8 cellular contexts compared by ENCODE assay signal in genomic region chr16:67660564-67661028, GRCh38. TPM values are rescaled to one million over a fixed set of nuclear protein-coding genes. Genes with fewer than 3 reads are reported as not detected.
DNase-seq lines count a peak whose midpoint lies in the region; ATAC-seq, FAIRE-seq and TF ChIP-seq lines count a peak whose summit lies in the region.

A gene with protein sequence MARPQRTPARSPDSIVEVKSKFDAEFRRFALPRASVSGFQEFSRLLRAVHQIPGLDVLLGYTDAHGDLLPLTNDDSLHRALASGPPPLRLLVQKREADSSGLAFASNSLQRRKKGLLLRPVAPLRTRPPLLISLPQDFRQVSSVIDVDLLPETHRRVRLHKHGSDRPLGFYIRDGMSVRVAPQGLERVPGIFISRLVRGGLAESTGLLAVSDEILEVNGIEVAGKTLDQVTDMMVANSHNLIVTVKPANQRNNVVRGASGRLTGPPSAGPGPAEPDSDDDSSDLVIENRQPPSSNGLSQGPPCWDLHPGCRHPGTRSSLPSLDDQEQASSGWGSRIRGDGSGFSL (plus strand): TSS chr16:67660960. CDS start chr16:67661039, 79 bp downstream.

- H3K36me3 ChIP-seq in ACC112 (ENCODE audit: insufficient read depth, low read length) (no peaks in the 10 kb centered on the region), bronchial epithelial cell (ENCODE audit: control insufficient read depth, insufficient read depth, low read length) (peaks cover 7% of the 10 kb centered on the region), smooth muscle cell (ENCODE audit: low read depth) (no peaks in the 10 kb centered on the region)

- peak within 1 kb of the TSS; percentile 91 for H3K4me3 Mint-ChIP-seq in WTC11
- H3K4me3 Mint-ChIP-seq in immature natural killer cell, result peak within 1 kb of the TSS; percentile 92 to 95 (median 94)

- H3F3A ChIP-seq in smooth muscle cell (ENCODE audit: low read depth), result peaks cover 4% of the 10 kb centered on the region

- no peak for FAIRE-seq in bronchial epithelial cell (lab: Jason Lieb, UNC)

- ATAC-seq in GM18873 (IDR thresholded peaks at IDR 0.05; ENCODE audit: low FRiP score, unreplicated experiment) (peak; percentile 63), HG03175 (IDR thresholded peaks at IDR 0.05; ENCODE audit: unreplicated experiment) (peak; percentile 79), WTC11 (peak; percentile 72)

- peak within 1 kb of the TSS; percentile 79 for H3K9ac ChIP-seq in smooth muscle cell (ENCODE audit: low read depth)

- H3K4me1 Mint-ChIP-seq in WTC11, result peaks cover 19% of the 10 kb centered on the region
- peaks cover 9 to 19% of the 10 kb centered on the region in 2 donors for H3K4me1 Mint-ChIP-seq in immature natural killer cell

- whole genome bisulfite sequencing in smooth muscle cell (ENCODE audit: low lambda C conversion rate), result 2% methylated on average over 30 of the region's 48 CpGs

- H3K27ac ChIP-seq in ACC112 (ENCODE audit: low read depth, low read length), result peak within 1 kb of the TSS; percentile 83
- H3K27ac ChIP-seq in smooth muscle cell (ENCODE audit: low read depth), result peak within 1 kb of the TSS; percentile 87

- H3K79me2 ChIP-seq in ACC112 (ENCODE audit: control insufficient read depth, insufficient read depth, low read length, unreplicated experiment) (no peaks in the 10 kb centered on the region), smooth muscle cell (ENCODE audit: low read depth) (no peaks in the 10 kb centered on the region)

- H3K27ac Mint-ChIP-seq in WTC11, result peak within 1 kb of the TSS; percentile 98
- H3K27ac Mint-ChIP-seq in immature natural killer cell, result peak within 1 kb of the TSS; percentile 89 to 98 (median 96)

- H3K27me3 ChIP-seq in ACC112 (ENCODE audit: insufficient read depth, low read length), result no peaks in the 10 kb centered on the region
- H3K27me3 ChIP-seq in bronchial epithelial cell (ENCODE audit: control insufficient read depth, insufficient read depth, low read length), result no peaks in the 10 kb centered on the region
- no peaks in the 10 kb centered on the region for H3K27me3 ChIP-seq in smooth muscle cell (ENCODE audit: low read depth)

- POLR2A ChIA-PET in WTC11 (lab: Charles Lee), result interaction anchor here (1.0 to 2.5 kb wide), 4 partner anchors 12 to 275 kb away, joined by 3 to 9 read pairs (median 4); no protein-coding TSS in a partner anchor

- H2AFZ ChIP-seq in ACC112 (ENCODE audit: low read length, unreplicated experiment) (peak within 1 kb of the TSS; percentile 73), smooth muscle cell (ENCODE audit: low read depth) (peak within 1 kb of the TSS; percentile 93)

- no peaks in the 10 kb centered on the region for H3K9me3 ChIP-seq in smooth muscle cell (replicated peaks; ENCODE audit: low read depth)

- peaks cover 7% of the 10 kb centered on the region for H4K20me1 ChIP-seq in smooth muscle cell (ENCODE audit: low read depth)

- H3K4me3 ChIP-seq in ACC112 (ENCODE audit: low read depth, low read length) (peak within 1 kb of the TSS; percentile 85), bronchial epithelial cell (ENCODE audit: low read depth, low read length) (peak within 1 kb of the TSS; percentile 98), smooth muscle cell (peak within 1 kb of the TSS; percentile 73)

- peaks cover 5% of the 10 kb centered on the region for H3K27me3 Mint-ChIP-seq in WTC11 (ENCODE audit: low read depth)
- peaks cover 8 to 12% (median 11%) of the 10 kb centered on the region in 3 donors for H3K27me3 Mint-ChIP-seq in immature natural killer cell (ENCODE audit: low read depth in 3 of 3)

- no peaks in the 10 kb centered on the region for H3K9me3 Mint-ChIP-seq in WTC11
- H3K9me3 Mint-ChIP-seq in immature natural killer cell, result no peaks in the 10 kb centered on the region

- peak; percentile 92 for DNase-seq in NCI-H2227 treated with DMSO at 0.1 percent for 48 hours (lab: John Stamatoyannopoulos, UW)
- DNase-seq in WTC11 (ENCODE audit: low spot score), result peak; percentile 96
- DNase-seq in bronchial epithelial cell (ENCODE audit: low read depth), result peak; percentile 78
- peak; percentile 96 to 98 (median 98) for DNase-seq in immature natural killer cell
- peak; percentile 80 for DNase-seq in smooth muscle cell (lab: John Stamatoyannopoulos, UW; ENCODE audit: unreplicated experiment)

- 0 out of 2 replicates have a peak, but pooled peaks cover 1% of the 10 kb centered on the region for H3K36me3 Mint-ChIP-seq in WTC11
- peaks cover 0 to 3% (median 0%) of the 10 kb centered on the region in 3 donors for H3K36me3 Mint-ChIP-seq in immature natural killer cell

- CTCF ChIA-PET in WTC11 (lab: Charles Lee), result interaction anchor here (0.8 to 10.3 kb wide), 22 partner anchors 9 to 404 kb away, joined by 3 to 137 read pairs (median 5); partner anchors contain the start of genes CARMIL2, LCAT, RANBP10 and RIPOR1

- H3K4me2 ChIP-seq in smooth muscle cell, result peak within 1 kb of the TSS; percentile 92

- peaks cover 4% of the 10 kb centered on the region for H3K4me1 ChIP-seq in ACC112 (ENCODE audit: control insufficient read depth, insufficient read depth, low read length, unreplicated experiment)
- peaks cover 3% of the 10 kb centered on the region for H3K4me1 ChIP-seq in smooth muscle cell (ENCODE audit: low read depth)

- TF ChIP-seq CTCF in WTC11 (IDR thresholded peaks at IDR 0.05), result no peak
- no peak for TF ChIP-seq CTCF in bronchial epithelial cell (IDR thresholded peaks at IDR 0.05; ENCODE audit: insufficient read depth, low read length, severe bottlenecking)
- TF ChIP-seq CTCF in smooth muscle cell (IDR thresholded peaks at IDR 0.05; ENCODE audit: borderline replicate concordance, insufficient read depth, poor library complexity, severe bottlenecking), result no peak

TF ChIP-seq in WTC11, 78 proteins besides CTCF, POLR2A, EP300 and RAD21 (continues in another document):
- TF ChIP-seq, protein P1, sequence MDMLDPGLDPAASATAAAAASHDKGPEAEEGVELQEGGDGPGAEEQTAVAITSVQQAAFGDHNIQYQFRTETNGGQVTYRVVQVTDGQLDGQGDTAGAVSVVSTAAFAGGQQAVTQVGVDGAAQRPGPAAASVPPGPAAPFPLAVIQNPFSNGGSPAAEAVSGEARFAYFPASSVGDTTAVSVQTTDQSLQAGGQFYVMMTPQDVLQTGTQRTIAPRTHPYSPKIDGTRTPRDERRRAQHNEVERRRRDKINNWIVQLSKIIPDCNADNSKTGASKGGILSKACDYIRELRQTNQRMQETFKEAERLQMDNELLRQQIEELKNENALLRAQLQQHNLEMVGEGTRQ (CRISPR knock-in tag; IDR thresholded peaks at IDR 0.05), result peak; percentile 43
- TF ChIP-seq IRF2 (CRISPR knock-in tag; IDR thresholded peaks at IDR 0.05; ENCODE audit: borderline replicate concordance, low read depth), result no peak
- TF ChIP-seq CBFB (CRISPR knock-in tag; IDR thresholded peaks at IDR 0.05; ENCODE audit: low read depth), result no peak
- peak; percentile 94 for TF ChIP-seq CREM (CRISPR knock-in tag; IDR thresholded peaks at IDR 0.05)
- peak; percentile 95 for TF ChIP-seq ZBTB21 (CRISPR knock-in tag; IDR thresholded peaks at IDR 0.05; ENCODE audit: borderline replicate concordance)
- peak; percentile 20; the same call in 1 of the 2 replicates for TF ChIP-seq ETV6 (CRISPR knock-in tag; IDR thresholded peaks at IDR 0.05)
- TF ChIP-seq SP1 (CRISPR knock-in tag; conservative IDR thresholded peaks at IDR 0.05), result peak; percentile 83
- TF ChIP-seq NFYB (CRISPR knock-in tag; conservative IDR thresholded peaks at IDR 0.05; ENCODE audit: low read depth), result peak; percentile 48; the same call in 1 of the 2 replicates
- TF ChIP-seq, protein P2, sequence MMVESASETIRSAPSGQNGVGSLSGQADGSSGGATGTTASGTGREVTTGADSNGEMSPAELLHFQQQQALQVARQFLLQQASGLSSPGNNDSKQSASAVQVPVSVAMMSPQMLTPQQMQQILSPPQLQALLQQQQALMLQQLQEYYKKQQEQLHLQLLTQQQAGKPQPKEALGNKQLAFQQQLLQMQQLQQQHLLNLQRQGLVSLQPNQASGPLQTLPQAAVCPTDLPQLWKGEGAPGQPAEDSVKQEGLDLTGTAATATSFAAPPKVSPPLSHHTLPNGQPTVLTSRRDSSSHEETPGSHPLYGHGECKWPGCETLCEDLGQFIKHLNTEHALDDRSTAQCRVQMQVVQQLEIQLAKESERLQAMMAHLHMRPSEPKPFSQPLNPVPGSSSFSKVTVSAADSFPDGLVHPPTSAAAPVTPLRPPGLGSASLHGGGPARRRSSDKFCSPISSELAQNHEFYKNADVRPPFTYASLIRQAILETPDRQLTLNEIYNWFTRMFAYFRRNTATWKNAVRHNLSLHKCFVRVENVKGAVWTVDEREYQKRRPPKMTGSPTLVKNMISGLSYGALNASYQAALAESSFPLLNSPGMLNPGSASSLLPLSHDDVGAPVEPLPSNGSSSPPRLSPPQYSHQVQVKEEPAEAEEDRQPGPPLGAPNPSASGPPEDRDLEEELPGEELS (CRISPR knock-in tag; IDR thresholded peaks at IDR 0.05), result peak; percentile 86; the same call in 1 of the 2 replicates
- TF ChIP-seq MLX (CRISPR knock-in tag; IDR thresholded peaks at IDR 0.05), result no peak
- TF ChIP-seq FOXK1 (CRISPR knock-in tag; IDR thresholded peaks at IDR 0.05), result 0 out of 2 replicates have a peak, but pooled peaks have one; percentile 8

RNA-seq across cellular contexts. Expression of the gene that starts here (rescaled TPM):
- total RNA-seq in WTC11 (2021) (17.1 to 18.5 TPM (median 17.4 TPM) in 3 replicates), bronchial epithelial cell (2.6 and 4.4 TPM in 2 replicates), smooth muscle cell (0.36 TPM in 1 of 2 replicates, not detected in the other)
- polyA plus RNA-seq in immature natural killer cell (10 to 100 TPM; 10.2 to 17.9 (median 10.3) TPM), smooth muscle cell (0.58 and 2.0 TPM in 2 replicates)

Comparison
In these comparisons a context has a peak if more than half of its experiments do, and no peak if none do; other contexts are left out.
1. Peak in every context shown above with its lines: DNase-seq, ATAC-seq, H3K4me3 ChIP-seq and H3K27ac ChIP-seq.